Comparison of ENCODE assay signal across 21 cellular contexts in genomic region chr1:62317021-62317768, GRCh38. TPM values are rescaled to one million over a fixed set of nuclear protein-coding genes. Genes with fewer than 3 reads are reported as not detected.
"Had no signal": no experiment of that assay in that cellular context is flagged by ENCODE, and none has a peak within 500 bp of the region (broad histone marks: within the 10 kb centered on the region; RNA-seq: fewer than 3 reads in every experiment).

No MANE protein-coding gene starts in this region.

- H3K4me3 Mint-ChIP-seq: activated CD4-positive, alpha-beta T cell treated with anti-CD3 and anti-CD28 coated beads, Interleukin-2, amount 10 ng/mL, durations not matched to agents 7 days and 5 days; activated T-cell treated with anti-CD3 and anti-CD28 coated beads, Interleukin-2, amount 50 U/mL, for 72 hours; dendritic cell treated with granulocyte-macrophage colony-stimulating factor and Interleukin-4, amounts not matched to agents 40 ng/mL and 50 ng/mL, for 4 days; T-helper 17 cell had no signal

- H3K36me3 Mint-ChIP-seq: WTC11 had no signal

- H3K36me3 ChIP-seq: brain microvascular endothelial cell, gastroesophageal sphincter, heart right ventricle, lower lobe of right lung, upper lobe of right lung had no signal

- ATAC-seq: activated naive CD4-positive, alpha-beta T cell treated with anti-CD3 and anti-CD28 coated beads, Interleukin-2, amount 50 U/mL, for 72 hours; activated T-cell treated with anti-CD3 and anti-CD28 coated beads, Interleukin-2, amount 50 U/mL, for 72 hours; gastroesophageal sphincter; heart right ventricle; stimulated activated naive CD8-positive, alpha-beta T cell treated with anti-CD3 and anti-CD28 coated beads, Interleukin-15, Interleukin-2, amounts not matched to agents 100 U/mL and 50 U/mL, for 24 hours; T-helper 17 cell had no signal

- H3K4me1 Mint-ChIP-seq: activated CD4-positive, alpha-beta T cell treated with anti-CD3 and anti-CD28 coated beads, Interleukin-2, amount 10 ng/mL, durations not matched to agents 7 days and 5 days had no signal

- H3K4me1 ChIP-seq: upper lobe of right lung had no signal

- H3K27ac ChIP-seq: brain microvascular endothelial cell, gastroesophageal sphincter, heart right ventricle, lower lobe of right lung had no signal

- H3K27ac Mint-ChIP-seq: activated CD4-positive, alpha-beta T cell treated with anti-CD3 and anti-CD28 coated beads, Interleukin-2, amount 10 ng/mL, durations not matched to agents 7 days and 5 days; activated naive CD4-positive, alpha-beta T cell treated with anti-CD3 and anti-CD28 coated beads, Interleukin-2, amount 50 U/mL, for 72 hours; activated T-cell treated with anti-CD3 and anti-CD28 coated beads, Interleukin-2, amount 50 U/mL, for 72 hours; dendritic cell treated with granulocyte-macrophage colony-stimulating factor and Interleukin-4, amounts not matched to agents 40 ng/mL and 50 ng/mL, for 4 days; T-helper 17 cell; WTC11 had no signal

- H3K9me3 Mint-ChIP-seq: activated CD4-positive, alpha-beta T cell treated with anti-CD3 and anti-CD28 coated beads, Interleukin-2, amount 10 ng/mL, durations not matched to agents 7 days and 5 days; activated naive CD4-positive, alpha-beta T cell treated with anti-CD3 and anti-CD28 coated beads, Interleukin-2, amount 50 U/mL, for 72 hours; activated T-cell treated with anti-CD3 and anti-CD28 coated beads, Interleukin-2, amount 50 U/mL, for 72 hours; dendritic cell treated with granulocyte-macrophage colony-stimulating factor and Interleukin-4, amounts not matched to agents 40 ng/mL and 50 ng/mL, for 4 days; WTC11 had no signal

- H3K9me3 ChIP-seq: gastroesophageal sphincter, heart right ventricle, lower lobe of right lung, upper lobe of right lung had no signal

- DNase-seq: activated CD4-positive, alpha-beta T cell treated with anti-CD3 and anti-CD28 coated beads, Interleukin-2, amount 10 ng/mL, durations not matched to agents 7 days and 5 days; activated CD8-positive, alpha-beta memory T cell treated with anti-CD3 and anti-CD28 coated beads, Interleukin-2, amount 50 U/mL, for 48 hours; activated gamma-delta T cell; activated T-cell treated with anti-CD3 and anti-CD28 coated beads, Interleukin-2, amount 50 U/mL, for 72 hours; amniotic stem cell; brain microvascular endothelial cell; cerebellar nuclear complex; effector memory CD4-positive, alpha-beta T cell; heart right ventricle; left cardiac atrium; lower lobe of right lung; retina; stimulated activated CD4-positive, alpha-beta T cell treated with anti-CD3 and anti-CD28 coated beads, Interleukin-4, amount 100 ng/mL, for 24 hours; stimulated activated naive CD8-positive, alpha-beta T cell treated with anti-CD3 and anti-CD28 coated beads, Interleukin-15, Interleukin-2, amounts not matched to agents 100 U/mL and 50 U/mL, for 24 hours; T-helper 17 cell; upper lobe of right lung had no signal

- H3K4me3 ChIP-seq: heart right ventricle had no signal

RNA-seq across cellular contexts. Expression of gene KANK4, which starts 2.0 kb away (rescaled TPM):
- total RNA-seq: activated CD4-positive, alpha-beta T cell treated with anti-CD3 and anti-CD28 coated beads, Interleukin-2, amount 10 ng/mL, durations not matched to agents 7 days and 5 days; activated naive CD4-positive, alpha-beta T cell treated with anti-CD3 and anti-CD28 coated beads, Interleukin-2, amount 50 U/mL, for 72 hours; activated T-cell treated with anti-CD3 and anti-CD28 coated beads, Interleukin-2, amount 50 U/mL, for 72 hours; epithelial cell of proximal tubule; T-helper 17 cell had no signal
